Comparison of ENCODE assay signal across 1 cellular context in the genomic region with DNA sequence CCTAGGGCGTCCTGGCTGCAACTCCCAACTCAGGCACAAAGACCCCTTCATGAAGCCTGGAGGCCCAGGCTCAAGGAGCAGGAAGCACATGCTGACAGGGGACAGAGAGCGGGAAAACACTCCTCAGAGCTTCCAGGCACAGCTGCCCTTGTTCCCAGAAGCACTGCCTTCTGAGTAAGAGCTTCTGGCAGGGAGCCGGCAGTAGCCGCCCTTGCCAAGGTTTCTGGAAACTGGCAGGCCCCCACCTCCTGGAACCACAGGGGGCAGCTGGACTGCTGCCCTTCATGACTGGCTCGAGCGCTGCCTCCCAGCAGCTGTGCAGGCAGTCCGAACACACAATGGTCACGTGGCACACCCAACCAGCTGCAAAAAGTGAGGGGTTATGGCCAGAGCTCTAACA.
TF ChIP-seq lines count a peak whose summit lies in the region.

No MANE protein-coding gene starts in this region.

TF ChIP-seq in A549, 52 proteins besides CTCF, POLR2A, EP300 and RAD21 (continued from another document):
- TF ChIP-seq HMGXB4 (CRISPR knock-in tag; IDR thresholded peaks at IDR 0.05; ENCODE audit: borderline replicate concordance), result no peak
- TF ChIP-seq KDM5A (IDR thresholded peaks at IDR 0.05), result no peak
- TF ChIP-seq HEYL (CRISPR knock-in tag; IDR thresholded peaks at IDR 0.05), result no peak
